In genomic region chr9:112075009-112075378, GRCh38 we compare ENCODE assay signal across 10 cellular contexts.
DNase-seq lines count a peak whose midpoint lies in the region; ATAC-seq and TF ChIP-seq lines count a peak whose summit lies in the region.
"Had no signal": no experiment of that assay in that cellular context is flagged by ENCODE, and none has a peak within 500 bp of the region (broad histone marks: within the 10 kb centered on the region; RNA-seq: fewer than 3 reads in every experiment).

No MANE protein-coding gene starts in this region.

- H3K4me3 Mint-ChIP-seq in stimulated activated naive B cell treated with anti-CD40 and anti-IgM and Interleukin-4, amounts not matched to agents 10 μg/mL and 1 μg/mL and 100 μg/mL, for 72 hours = peak overlapping the region; percentile 74 to 76
- H3K4me3 Mint-ChIP-seq in activated CD8-positive, alpha-beta memory T cell treated with anti-CD3 and anti-CD28 coated beads, Interleukin-2, amount 10 ng/mL, durations not matched to agents 7 days and 5 days = no peak overlapping the region
- H3K4me3 Mint-ChIP-seq: GM23338 had no signal

- no peaks in the 10 kb centered on the region for H3K9me3 ChIP-seq in hepatocyte (ENCODE audit: low read depth)

- no peaks in the 10 kb centered on the region for H3K36me3 ChIP-seq in hepatocyte (replicated peaks; ENCODE audit: insufficient read depth, low read depth)

- peaks cover 42 to 87% of the 10 kb centered on the region in 2 donors for H3K4me1 Mint-ChIP-seq in stimulated activated naive B cell treated with anti-CD40 and anti-IgM and Interleukin-4, amounts not matched to agents 10 μg/mL and 1 μg/mL and 100 μg/mL, for 72 hours
- peaks cover 18% of the 10 kb centered on the region for H3K4me1 Mint-ChIP-seq in activated CD8-positive, alpha-beta memory T cell treated with anti-CD3 and anti-CD28 coated beads, Interleukin-2, amount 10 ng/mL, durations not matched to agents 7 days and 5 days

- DNase-seq in GM03348 (ENCODE audit: low spot score) = peak; percentile 47
- no peak for DNase-seq in hepatocyte (ENCODE audit: low spot score)
- DNase-seq in stimulated activated naive B cell treated with anti-CD40 and anti-IgM and Interleukin-4, amounts not matched to agents 10 μg/mL and 1 μg/mL and 100 μg/mL, for 72 hours = no peak
- DNase-seq in activated CD8-positive, alpha-beta memory T cell treated with anti-CD3 and anti-CD28 coated beads, Interleukin-2, amount 10 ng/mL, durations not matched to agents 7 days and 5 days = no peak
- DNase-seq in NCI-H146 treated with DMSO at 0.1 percent for 48 hours (lab: John Stamatoyannopoulos, UW; ENCODE audit: unreplicated experiment) = no peak

- H3K9me3 Mint-ChIP-seq in stimulated activated naive B cell treated with anti-CD40 and anti-IgM and Interleukin-4, amounts not matched to agents 10 μg/mL and 1 μg/mL and 100 μg/mL, for 72 hours = peaks cover 3% of the 10 kb centered on the region in 2 donors
- no peaks in the 10 kb centered on the region for H3K9me3 Mint-ChIP-seq in activated CD8-positive, alpha-beta memory T cell treated with anti-CD3 and anti-CD28 coated beads, Interleukin-2, amount 10 ng/mL, durations not matched to agents 7 days and 5 days (ENCODE audit: low read depth)
- H3K9me3 Mint-ChIP-seq: GM23338 had no signal

- peaks cover 23 to 30% of the 10 kb centered on the region in 2 donors for H3K36me3 Mint-ChIP-seq in stimulated activated naive B cell treated with anti-CD40 and anti-IgM and Interleukin-4, amounts not matched to agents 10 μg/mL and 1 μg/mL and 100 μg/mL, for 72 hours
- peaks cover 17% of the 10 kb centered on the region for H3K36me3 Mint-ChIP-seq in activated CD8-positive, alpha-beta memory T cell treated with anti-CD3 and anti-CD28 coated beads, Interleukin-2, amount 10 ng/mL, durations not matched to agents 7 days and 5 days

- peaks cover 2% of the 10 kb centered on the region for H3K79me2 ChIP-seq in hepatocyte

- H3K4me3 ChIP-seq in hepatocyte = no peak overlapping the region
- H3K4me3 ChIP-seq: GM23338, SK-N-MC had no signal

- no peaks in the 10 kb centered on the region for H3K27me3 Mint-ChIP-seq in stimulated activated naive B cell treated with anti-CD40 and anti-IgM and Interleukin-4, amounts not matched to agents 10 μg/mL and 1 μg/mL and 100 μg/mL, for 72 hours
- H3K27me3 Mint-ChIP-seq in activated CD8-positive, alpha-beta memory T cell treated with anti-CD3 and anti-CD28 coated beads, Interleukin-2, amount 10 ng/mL, durations not matched to agents 7 days and 5 days = peaks cover 3% of the 10 kb centered on the region
- H3K27me3 Mint-ChIP-seq: progenitor cell of endocrine pancreas had no signal

- no peak overlapping the region for H3K4me2 ChIP-seq in hepatocyte
- H3K4me2 ChIP-seq: GM23338 had no signal

- no peak overlapping the region for H2AFZ ChIP-seq in hepatocyte
- H2AFZ ChIP-seq: GM23338 had no signal

- H3K9me2 ChIP-seq in hepatocyte (replicated peaks; ENCODE audit: insufficient read depth) = no peaks in the 10 kb centered on the region

- peak in 1 of 2 donors; percentile 1 for ATAC-seq in stimulated activated naive B cell treated with anti-CD40 and anti-IgM and Interleukin-4, amounts not matched to agents 10 μg/mL and 1 μg/mL and 100 μg/mL, for 72 hours (replicated peaks)
- ATAC-seq in activated CD8-positive, alpha-beta memory T cell treated with anti-CD3 and anti-CD28 coated beads, Interleukin-2, amount 10 ng/mL, durations not matched to agents 7 days and 5 days = no peak
- no peak for ATAC-seq in HG03039 (IDR thresholded peaks at IDR 0.05; ENCODE audit: unreplicated experiment)

- no peaks in the 10 kb centered on the region for H4K20me1 ChIP-seq in hepatocyte (ENCODE audit: insufficient read depth, poor library complexity, severe bottlenecking)

- 18% methylated on average over 2 of the region's 2 CpGs for WGBS in hepatocyte (ENCODE audit: low lambda C conversion rate, missing lambda C conversion rate)

- peaks cover 12% of the 10 kb centered on the region for H3K4me1 ChIP-seq in hepatocyte (ENCODE audit: insufficient read depth)

- H3K27ac ChIP-seq in VCaP (no peak overlapping the region), hepatocyte (peak overlapping the region; percentile 93)
- H3K27ac ChIP-seq: SK-N-MC had no signal

- peak overlapping the region; percentile 98 for H3K27ac Mint-ChIP-seq in stimulated activated naive B cell treated with anti-CD40 and anti-IgM and Interleukin-4, amounts not matched to agents 10 μg/mL and 1 μg/mL and 100 μg/mL, for 72 hours
- H3K27ac Mint-ChIP-seq in activated CD8-positive, alpha-beta memory T cell treated with anti-CD3 and anti-CD28 coated beads, Interleukin-2, amount 10 ng/mL, durations not matched to agents 7 days and 5 days = no peak overlapping the region
- H3K27ac Mint-ChIP-seq: GM23338 had no signal

- peak; percentile 48 for TF ChIP-seq CTCF in VCaP (conservative IDR thresholded peaks at IDR 0.05)
- TF ChIP-seq CTCF in hepatocyte (IDR thresholded peaks at IDR 0.05; ENCODE audit: poor library complexity) = no peak

- H3K27me3 ChIP-seq in hepatocyte = no peaks in the 10 kb centered on the region

- CTCF ChIA-PET in activated CD8-positive, alpha-beta memory T cell treated with anti-CD3 and anti-CD28 coated beads, Interleukin-2, amount 10 ng/mL, durations not matched to agents 7 days and 5 days (lab: Charles Lee) = interaction anchor here (0.6 to 3.7 kb wide), 41 partner anchors 10 to 477 kb away, joined by 3 to 32 read pairs (median 4); partner anchors contain the start of genes HSDL2 and UGCG
